8 cellular contexts compared by ENCODE assay signal in the genomic region with DNA sequence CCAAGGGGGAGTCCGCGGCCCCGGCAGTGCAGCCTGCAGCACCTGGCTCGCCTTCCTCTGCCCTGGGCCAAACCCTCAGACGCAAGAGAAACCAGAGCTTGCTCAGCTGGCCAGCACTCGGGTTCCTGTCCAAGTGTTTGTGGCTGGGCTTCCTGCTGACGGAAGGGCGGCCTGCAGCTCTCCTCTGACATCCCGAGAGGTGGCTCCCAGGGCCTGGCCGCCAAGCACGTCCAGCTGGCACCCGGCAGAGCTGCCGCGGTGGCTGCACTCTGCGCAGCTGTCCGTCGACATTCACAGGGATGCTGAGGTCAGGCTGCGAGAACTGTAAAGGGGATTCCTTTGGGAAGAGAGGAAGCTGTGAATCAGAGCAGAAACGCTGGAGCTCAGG.
DNase-seq lines count a peak whose midpoint lies in the region; ATAC-seq and TF ChIP-seq lines count a peak whose summit lies in the region.

No MANE protein-coding gene starts in this region.

- intact Hi-C loops in posterior vena cava (cut with DNase I): loop anchor here in 1 of 2 donors (5.0 kb wide), 1 partner anchor 128 kb away; a partner anchor contains a TSS

- no peak overlapping the region for H3K23ac ChIP-seq in trophoblast cell (ENCODE audit: low read length)

- H3K4ac ChIP-seq in trophoblast cell (ENCODE audit: low read depth, low read length): no peak overlapping the region

- no peaks in the 10 kb centered on the region for H3K79me2 ChIP-seq in trophoblast cell (ENCODE audit: control insufficient read depth, insufficient read depth, low read length, poor library complexity)

- no peaks in the 10 kb centered on the region for H3K9me3 ChIP-seq in gastroesophageal sphincter
- H3K9me3 ChIP-seq in HAP-1: no peaks in the 10 kb centered on the region
- peaks cover 1% of the 10 kb centered on the region for H3K9me3 ChIP-seq in trophoblast cell (ENCODE audit: insufficient read depth, low read depth, low read length)

- no peak overlapping the region for H2BK5ac ChIP-seq in trophoblast cell (ENCODE audit: low read depth, low read length, poor library complexity)

- H3K27ac ChIP-seq in gastroesophageal sphincter (peak overlapping the region in 3 of 4 donors; percentile 51 to 76 (median 76)), trophoblast cell (ENCODE audit: low read depth, low read length) (no peak overlapping the region)

- no peak overlapping the region for H2BK120ac ChIP-seq in trophoblast cell (ENCODE audit: insufficient read depth, low read length, poor library complexity)

- TF ChIP-seq POLR2A in gastroesophageal sphincter (IDR thresholded peaks at IDR 0.05): no peak

- no peak overlapping the region for H3K18ac ChIP-seq in trophoblast cell (ENCODE audit: low read length)

- WGBS in gastroesophageal sphincter (ENCODE audit: low coverage in 1 of 2), 2 donors: 0 to 20% methylated on average over 4 to 5 of the region's 19 CpGs
- no CpG with 5 or more reads among the region's 19 CpGs for WGBS in trophoblast cell (ENCODE audit: extremely low coverage, insufficient coverage, insufficient read length)

- no peak overlapping the region for H2AK5ac ChIP-seq in trophoblast cell (ENCODE audit: low read length)

- DNase-seq in DMS79 treated with DMSO at 0.1 percent for 48 hours (lab: John Stamatoyannopoulos, UW) (peak; percentile 65), SK-N-DZ (ENCODE audit: low spot score) (peak; percentile 49), posterior vena cava (ENCODE audit: low spot score) (peak; percentile 97), HAP-1 (ENCODE audit: low spot score in 2 of 2) (no peak), trophoblast cell (no peak), NOMO-1 treated with dmso at 0.1 percent for 144 hours (lab: John Stamatoyannopoulos, UW; ENCODE audit: unreplicated experiment) (no peak)

- H3K9ac ChIP-seq in trophoblast cell (ENCODE audit: low read length): no peak overlapping the region

- no peak overlapping the region for H3K4me2 ChIP-seq in trophoblast cell (ENCODE audit: low read length)

- H3K4me3 ChIP-seq in gastroesophageal sphincter (peak overlapping the region in 1 of 2 donors; percentile 17), HAP-1 (no peak overlapping the region), trophoblast cell (ENCODE audit: low read depth, low read length) (no peak overlapping the region)

- peaks cover 5 to 57% (median 23%) of the 10 kb centered on the region in 3 donors for H3K4me1 ChIP-seq in gastroesophageal sphincter
- no peaks in the 10 kb centered on the region for H3K4me1 ChIP-seq in HAP-1
- peaks cover 5 to 9% of the 10 kb centered on the region in 2 experiments for H3K4me1 ChIP-seq in trophoblast cell (ENCODE audit: control insufficient read depth in 1 of 2, insufficient read depth in 2 of 2, low read length in 2 of 2)

- no peak overlapping the region for H2BK12ac ChIP-seq in trophoblast cell (ENCODE audit: low read length)

- TF ChIP-seq CTCF in gastroesophageal sphincter (IDR thresholded peaks at IDR 0.05): peak in 1 of 4 experiments; percentile 4

- H4K12ac ChIP-seq in trophoblast cell (ENCODE audit: low read depth, low read length): no peak overlapping the region

- H3K36me3 ChIP-seq in gastroesophageal sphincter: no peaks in the 10 kb centered on the region
- no peaks in the 10 kb centered on the region for H3K36me3 ChIP-seq in HAP-1 (replicated peaks)
- no peaks in the 10 kb centered on the region for H3K36me3 ChIP-seq in trophoblast cell (ENCODE audit: control insufficient read depth in 1 of 2, insufficient read depth in 2 of 2, low read length in 2 of 2)

- H3K14ac ChIP-seq in trophoblast cell (ENCODE audit: low read length): no peak overlapping the region

- peak; percentile 42 for TF ChIP-seq EP300 in gastroesophageal sphincter (IDR thresholded peaks at IDR 0.05)

- in situ Hi-C loops in HAP-1 (cut with MboI; ENCODE audit: low sequenced_read_pairs): no loop called here

- no peaks in the 10 kb centered on the region for H3K27me3 ChIP-seq in gastroesophageal sphincter
- H3K27me3 ChIP-seq in HAP-1 (ENCODE audit: low read depth): no peaks in the 10 kb centered on the region
- H3K27me3 ChIP-seq in trophoblast cell (ENCODE audit: insufficient read depth, low read length): no peaks in the 10 kb centered on the region

- no peak overlapping the region for H4K91ac ChIP-seq in trophoblast cell (ENCODE audit: low read depth, low read length)

- no peak overlapping the region for H2AFZ ChIP-seq in trophoblast cell (ENCODE audit: insufficient read depth, low read length, poor library complexity)

- no peak overlapping the region for H4K8ac ChIP-seq in trophoblast cell (ENCODE audit: low read depth, low read length)

- ATAC-seq in gastroesophageal sphincter (peak; percentile 86), GM19324 (IDR thresholded peaks at IDR 0.05; ENCODE audit: low FRiP score, unreplicated experiment) (no peak)

- no peaks in the 10 kb centered on the region for H3K79me1 ChIP-seq in trophoblast cell (ENCODE audit: low read length)

Comparison
In these comparisons a context has a peak if more than half of its experiments do, and no peak if none do; other contexts are left out.
1. DNase-seq: peak in DMS79 treated with DMSO at 0.1 percent for 48 hours (single experiment), SK-N-DZ (single experiment) and posterior vena cava (single experiment); none in HAP-1 (0 of 2), trophoblast cell (0 of 2) and NOMO-1 treated with dmso at 0.1 percent for 144 hours (single experiment).